Comparison of ENCODE assay signal across 29 cellular contexts in genomic region chr6:155372256-155372655, GRCh38.
"Had no signal": no experiment of that assay in that cellular context is flagged by ENCODE, and none has a peak within 500 bp of the region (broad histone marks: within the 10 kb centered on the region; RNA-seq: fewer than 3 reads in every experiment).

No MANE protein-coding gene starts in this region.

- ATAC-seq: activated naive CD4-positive, alpha-beta T cell treated with anti-CD3 and anti-CD28 coated beads, Interleukin-2, amount 50 U/mL, for 72 hours; activated T-cell treated with anti-CD3 and anti-CD28 coated beads, Interleukin-2, amount 50 U/mL, for 72 hours; esophagus mucosa; WTC11 had no signal

- DNase-seq: activated CD4-positive, alpha-beta memory T cell treated with anti-CD3 and anti-CD28 coated beads, Interleukin-2, amount 10 ng/mL, durations not matched to agents 7 days and 5 days; activated CD4-positive, alpha-beta T cell treated with anti-CD3 and anti-CD28 coated beads for 1 hour; activated CD4-positive, alpha-beta T cell treated with anti-CD3 and anti-CD28 coated beads for 4 hours; activated CD4-positive, alpha-beta T cell treated with anti-CD3 and anti-CD28 coated beads, Interleukin-2, amount 10 ng/mL, durations not matched to agents 7 days and 5 days; activated CD4-positive, alpha-beta T cell treated with anti-CD3 and anti-CD28 coated beads, Interleukin-2, amount 50 U/mL, for 4 hours; activated CD8-positive, alpha-beta memory T cell treated with anti-CD3 and anti-CD28 coated beads, Interleukin-2, amount 50 U/mL, for 48 hours; activated gamma-delta T cell; activated naive CD4-positive, alpha-beta T cell; activated naive CD4-positive, alpha-beta T cell treated with anti-CD3 and anti-CD28 coated beads, Interleukin-2, amount 10 ng/mL, durations not matched to agents 7 days and 5 days; activated naive CD8-positive, alpha-beta T cell treated with anti-CD3 and anti-CD28 coated beads, Interleukin-2, amount 10 ng/mL, durations not matched to agents 7 days and 5 days; activated T-cell treated with anti-CD3 and anti-CD28 coated beads for 4 hours; activated T-cell treated with anti-CD3 and anti-CD28 coated beads, Interleukin-2, amount 50 U/mL, for 24 hours; activated T-cell treated with anti-CD3 and anti-CD28 coated beads, Interleukin-2, amount 50 U/mL, for 72 hours; brain microvascular endothelial cell; dorsolateral prefrontal cortex; effector memory CD4-positive, alpha-beta T cell; endodermal cell; foreskin fibroblast; head of caudate nucleus; hippocampal formation had no signal

- H3K27ac ChIP-seq: ascending aorta, brain microvascular endothelial cell, coronary artery, dorsolateral prefrontal cortex, VCaP had no signal

- FAIRE-seq: bronchial epithelial cell, frontal cortex, TTC549 had no signal

- H3K9me3 ChIP-seq: ascending aorta had no signal

- H3K4me3 ChIP-seq: ascending aorta, coronary artery, dorsolateral prefrontal cortex had no signal

- H3K4me1 ChIP-seq: ascending aorta had no signal

- H3K27me3 ChIP-seq: ascending aorta, brain microvascular endothelial cell had no signal

- H3K36me3 ChIP-seq: ascending aorta, brain microvascular endothelial cell had no signal
